ENCODE assay signal across 8 cellular contexts in genomic region chr7:13988765-13989137, GRCh38. TPM values are rescaled to one million over a fixed set of nuclear protein-coding genes. Genes with fewer than 3 reads are reported as not detected.
DNase-seq lines count a peak whose midpoint lies in the region; ATAC-seq and TF ChIP-seq lines count a peak whose summit lies in the region.

No MANE protein-coding gene starts in this region.

- WGBS in heart left ventricle, 4 donors: 0 to 5% (median 3%) methylated on average over 4 to 5 of the region's 5 CpGs

- TF ChIP-seq CTCF in heart left ventricle (IDR thresholded peaks at IDR 0.05) (no peak), astrocyte of the cerebellum (IDR thresholded peaks at IDR 0.05; ENCODE audit: low read depth, low read length, missing control alignments) (no peak), vagina (IDR thresholded peaks at IDR 0.05) (no peak)

- ATAC-seq in heart left ventricle (no peak), Right ventricle myocardium inferior (no peak), left lobe of liver (peak; percentile 3), GM21447 (IDR thresholded peaks at IDR 0.05; ENCODE audit: unreplicated experiment) (no peak)

- H3K27ac ChIP-seq in heart left ventricle (peak overlapping the region; percentile 87 to 96 (median 93)), vagina (peak overlapping the region; percentile 76)

- peaks cover 0 to 29% (median 6%) of the 10 kb centered on the region in 12 donors for H3K4me1 ChIP-seq in heart left ventricle
- H3K4me1 ChIP-seq in vagina: peaks cover 5% of the 10 kb centered on the region

- H3K27me3 ChIP-seq in heart left ventricle: peaks cover 0 to 2% (median 0%) of the 10 kb centered on the region in 9 donors
- H3K27me3 ChIP-seq in vagina: no peaks in the 10 kb centered on the region

- no peak for TF ChIP-seq POLR2A in heart left ventricle (IDR thresholded peaks at IDR 0.05)
- no peak for TF ChIP-seq POLR2A in vagina (IDR thresholded peaks at IDR 0.05)

- H3K9me3 ChIP-seq in heart left ventricle: no peaks in the 10 kb centered on the region
- no peaks in the 10 kb centered on the region for H3K9me3 ChIP-seq in vagina

- H3K36me3 ChIP-seq in heart left ventricle (no peaks in the 10 kb centered on the region), vagina (no peaks in the 10 kb centered on the region)

- DNase-seq in heart left ventricle (peak in 1 of 5 donors; percentile 26), Right ventricle myocardium inferior (ENCODE audit: missing footprints) (no peak), astrocyte of the cerebellum (ENCODE audit: low read depth) (no peak), left lobe of liver (ENCODE audit: low spot score) (no peak), vagina (ENCODE audit: extremely low spot score in 2 of 2) (no peak), kidney tubule cell (ENCODE audit: low spot score) (no peak), NAMALWA (ENCODE audit: low spot score) (no peak)

- H3K4me3 ChIP-seq in heart left ventricle (peak overlapping the region; percentile 59 to 85 (median 71)), astrocyte of the cerebellum (ENCODE audit: low read depth, low read length) (peak overlapping the region; percentile 73), vagina (peak overlapping the region; percentile 60 to 75)

- in situ Hi-C loops in astrocyte of the cerebellum (cut with HindIII; ENCODE audit: low sequenced_read_pairs): no loop called here

- intact Hi-C loops in heart left ventricle (cut with DNase I): loop anchor here in 8 of 10 donors (5.0 to 10.0 kb wide), 4 partner anchors 206 to 469 kb away; no protein-coding TSS in a partner anchor
- intact Hi-C loops in Right ventricle myocardium inferior (cut with DNase I): no loop called here
- intact Hi-C loops in vagina (cut with DNase I): no loop called here

RNA-seq across cellular contexts. Expression of gene ETV1, which starts 0.7 kb away (rescaled TPM):
- total RNA-seq in heart left ventricle: 100 to 1,000 TPM in 2 of 9 donors, 10 to 100 TPM in 7; 37.5 to 118 (median 91.7) TPM
- polyA plus RNA-seq in heart left ventricle: 10 to 100 TPM in 1 of 2 donors, 1 to 10 TPM in 1; 9.6 to 44.0 TPM
- 27.9 TPM for total RNA-seq in Right ventricle myocardium inferior
- 8.4 TPM for total RNA-seq in left lobe of liver
- total RNA-seq in vagina: 4.2 TPM

Comparison
In these comparisons a context has a peak if more than half of its experiments do, and no peak if none do; other contexts are left out.
1. intact Hi-C loops: an anchor here in heart left ventricle (5.0 to 10.0 kb wide); none called in Right ventricle myocardium inferior and vagina.